In genomic region chr7:1452205-1452604, GRCh38 we compare ENCODE assay signal across 24 cellular contexts. TPM values are rescaled to one million over a fixed set of nuclear protein-coding genes. Genes with fewer than 3 reads are reported as not detected.
DNase-seq lines count a peak whose midpoint lies in the region; ATAC-seq and TF ChIP-seq lines count a peak whose summit lies in the region.
"Had no signal": no experiment of that assay in that cellular context is flagged by ENCODE, and none has a peak within 500 bp of the region (broad histone marks: within the 10 kb centered on the region; RNA-seq: fewer than 3 reads in every experiment).

No MANE protein-coding gene starts in this region.

- no peaks in the 10 kb centered on the region for H3K9me3 ChIP-seq in left ventricle myocardium inferior (replicated peaks)
- H3K9me3 ChIP-seq in heart right ventricle: no peaks in the 10 kb centered on the region

- H3K27ac Mint-ChIP-seq in osteocyte (ENCODE audit: unreplicated experiment): peak overlapping the region; percentile 71
- H3K27ac Mint-ChIP-seq: activated CD4-positive, alpha-beta T cell treated with anti-CD3 and anti-CD28 coated beads for 36 hours; activated naive CD4-positive, alpha-beta T cell treated with anti-CD3 and anti-CD28 coated beads, Interleukin-2, amount 10 ng/mL, durations not matched to agents 7 days and 5 days; activated T-cell treated with anti-CD3 and anti-CD28 coated beads, Interleukin-2, amount 50 U/mL, for 72 hours; B cell; T-helper 17 cell had no signal

- H3K27ac ChIP-seq in left ventricle myocardium inferior (replicated peaks): peak overlapping the region; percentile 33
- no peak overlapping the region for H3K27ac ChIP-seq in heart right ventricle
- H3K27ac ChIP-seq in layer of hippocampus (ENCODE audit: low read depth, low read length): peak overlapping the region; percentile 63
- H3K27ac ChIP-seq: HL-60 had no signal

- H3K4me3 ChIP-seq in left ventricle myocardium inferior (no peak overlapping the region), heart right ventricle (no peak overlapping the region)
- H3K4me3 ChIP-seq: GM12878, smooth muscle cell had no signal

- H3K36me3 ChIP-seq in left ventricle myocardium inferior: no peaks in the 10 kb centered on the region
- peaks cover 0 to 21% (median 0%) of the 10 kb centered on the region in 9 donors for H3K36me3 ChIP-seq in heart right ventricle

- ATAC-seq in heart right ventricle (no peak), GM21515 (IDR thresholded peaks at IDR 0.05; ENCODE audit: unreplicated experiment) (no peak)
- ATAC-seq: activated CD4-positive, alpha-beta T cell treated with anti-CD3 and anti-CD28 coated beads for 36 hours; activated T-cell treated with anti-CD3 and anti-CD28 coated beads, Interleukin-2, amount 50 U/mL, for 72 hours; GM12878; T-helper 17 cell had no signal

- H3K4me1 ChIP-seq in left ventricle myocardium inferior (peaks cover 55% of the 10 kb centered on the region), heart right ventricle (peaks cover 0 to 43% (median 28%) of the 10 kb centered on the region in 9 donors)

- DNase-seq in left ventricle myocardium inferior: no peak
- no peak for DNase-seq in heart right ventricle
- no peak for DNase-seq in osteocyte (ENCODE audit: extremely low spot score, unreplicated experiment)
- DNase-seq in stimulated activated CD4-positive, alpha-beta T cell treated with anti-CD3 and anti-CD28 coated beads, Interleukin-2, amount 100 ng/mL, for 48 hours: no peak
- DNase-seq in GM03348 (ENCODE audit: low spot score): no peak
- no peak for DNase-seq in HCEC 1CT
- DNase-seq: activated CD4-positive, alpha-beta T cell treated with anti-CD3 and anti-CD28 coated beads for 36 hours; activated naive CD4-positive, alpha-beta T cell treated with anti-CD3 and anti-CD28 coated beads, Interleukin-2, amount 10 ng/mL, durations not matched to agents 7 days and 5 days; activated T-cell treated with anti-CD3 and anti-CD28 coated beads, Interleukin-2, amount 50 U/mL, for 72 hours; cerebellar nuclear complex; DMS79; effector CD8-positive, alpha-beta T cell; NCI-H2081 treated with DMSO at 0.1 percent for 48 hours; NCI-H446 treated with DMSO at 0.1 percent for 48 hours; stimulated activated CD4-positive, alpha-beta T cell treated with anti-CD3 and anti-CD28 coated beads, Interleukin-4, amount 100 ng/mL, for 1 hour; stimulated activated naive CD4-positive, alpha-beta T cell; T-helper 17 cell had no signal

- intact Hi-C loops in left ventricle myocardium inferior (cut with micrococcal nuclease) (no loop called here), heart right ventricle (cut with DNase I) (no loop called here)

- H3K4me1 Mint-ChIP-seq in osteocyte (ENCODE audit: unreplicated experiment): peaks cover 62% of the 10 kb centered on the region
- H3K4me1 Mint-ChIP-seq: activated CD4-positive, alpha-beta T cell treated with anti-CD3 and anti-CD28 coated beads for 36 hours; activated naive CD4-positive, alpha-beta T cell treated with anti-CD3 and anti-CD28 coated beads, Interleukin-2, amount 10 ng/mL, durations not matched to agents 7 days and 5 days; B cell; IgD-negative memory B cell; T-helper 17 cell had no signal

- WGBS in heart right ventricle, 2 donors: 73% methylated on average over 19 of the region's 19 CpGs

- peak overlapping the region; percentile 42 for H3K4me3 Mint-ChIP-seq in osteocyte (ENCODE audit: unreplicated experiment)
- H3K4me3 Mint-ChIP-seq: activated CD4-positive, alpha-beta T cell treated with anti-CD3 and anti-CD28 coated beads for 36 hours; activated naive CD4-positive, alpha-beta T cell treated with anti-CD3 and anti-CD28 coated beads, Interleukin-2, amount 10 ng/mL, durations not matched to agents 7 days and 5 days; activated T-cell treated with anti-CD3 and anti-CD28 coated beads, Interleukin-2, amount 50 U/mL, for 72 hours; B cell; T-helper 17 cell had no signal

- H3K9me3 Mint-ChIP-seq in osteocyte (ENCODE audit: unreplicated experiment): no peaks in the 10 kb centered on the region
- H3K9me3 Mint-ChIP-seq: activated naive CD4-positive, alpha-beta T cell treated with anti-CD3 and anti-CD28 coated beads, Interleukin-2, amount 10 ng/mL, durations not matched to agents 7 days and 5 days; activated T-cell treated with anti-CD3 and anti-CD28 coated beads, Interleukin-2, amount 50 U/mL, for 72 hours; IgD-negative memory B cell had no signal

- TF ChIP-seq CTCF in left ventricle myocardium inferior (IDR thresholded peaks at IDR 0.05; ENCODE audit: borderline replicate concordance) (no peak), heart right ventricle (IDR thresholded peaks at IDR 0.05) (no peak), osteocyte (IDR thresholded peaks at IDR 0.05) (no peak)

- H3K27me3 Mint-ChIP-seq in osteocyte (ENCODE audit: unreplicated experiment): no peaks in the 10 kb centered on the region
- H3K27me3 Mint-ChIP-seq: activated CD4-positive, alpha-beta T cell treated with anti-CD3 and anti-CD28 coated beads for 36 hours; B cell; IgD-negative memory B cell; T-helper 17 cell had no signal

- H3K36me3 Mint-ChIP-seq in osteocyte (ENCODE audit: unreplicated experiment): no peaks in the 10 kb centered on the region
- H3K36me3 Mint-ChIP-seq: activated naive CD4-positive, alpha-beta T cell treated with anti-CD3 and anti-CD28 coated beads, Interleukin-2, amount 10 ng/mL, durations not matched to agents 7 days and 5 days; IgD-negative memory B cell had no signal

- H3K27me3 ChIP-seq in left ventricle myocardium inferior (ENCODE audit: low read depth) (no peaks in the 10 kb centered on the region), heart right ventricle (no peaks in the 10 kb centered on the region), layer of hippocampus (ENCODE audit: control insufficient read depth, insufficient read depth, low read length) (no peaks in the 10 kb centered on the region)

RNA-seq across cellular contexts. Expression of gene MICALL2, which starts 7.1 kb away (rescaled TPM):
- total RNA-seq in left ventricle myocardium inferior (8.3 TPM), heart right ventricle (10 to 100 TPM in 2 of 10 donors, 1 to 10 TPM in 8; 4.6 to 14.9 (median 7.5) TPM), osteocyte (55.9 and 63.1 TPM in 2 replicates)
- polyA plus RNA-seq in heart right ventricle: 10 to 100 TPM; 18.9 to 38.3 TPM
- polyA plus RNA-seq: IgD-negative memory B cell had no signal

RNA-seq across cellular contexts. Expression of gene INTS1, which starts 52.0 kb away (rescaled TPM):
- total RNA-seq in left ventricle myocardium inferior (29.9 TPM), heart right ventricle (10 to 100 TPM; 41.5 to 59.4 (median 45.4) TPM), osteocyte (111 and 121 TPM in 2 replicates)
- polyA plus RNA-seq in heart right ventricle: 10 to 100 TPM; 42.4 to 58.0 TPM

Comparison
In these comparisons a context has a peak if more than half of its experiments do, and no peak if none do; other contexts are left out.
1. H3K27ac ChIP-seq: peak in left ventricle myocardium inferior (single experiment) and layer of hippocampus (single experiment); none in heart right ventricle (0 of 10).